1 cellular context compared by ENCODE assay signal in the genomic region with DNA sequence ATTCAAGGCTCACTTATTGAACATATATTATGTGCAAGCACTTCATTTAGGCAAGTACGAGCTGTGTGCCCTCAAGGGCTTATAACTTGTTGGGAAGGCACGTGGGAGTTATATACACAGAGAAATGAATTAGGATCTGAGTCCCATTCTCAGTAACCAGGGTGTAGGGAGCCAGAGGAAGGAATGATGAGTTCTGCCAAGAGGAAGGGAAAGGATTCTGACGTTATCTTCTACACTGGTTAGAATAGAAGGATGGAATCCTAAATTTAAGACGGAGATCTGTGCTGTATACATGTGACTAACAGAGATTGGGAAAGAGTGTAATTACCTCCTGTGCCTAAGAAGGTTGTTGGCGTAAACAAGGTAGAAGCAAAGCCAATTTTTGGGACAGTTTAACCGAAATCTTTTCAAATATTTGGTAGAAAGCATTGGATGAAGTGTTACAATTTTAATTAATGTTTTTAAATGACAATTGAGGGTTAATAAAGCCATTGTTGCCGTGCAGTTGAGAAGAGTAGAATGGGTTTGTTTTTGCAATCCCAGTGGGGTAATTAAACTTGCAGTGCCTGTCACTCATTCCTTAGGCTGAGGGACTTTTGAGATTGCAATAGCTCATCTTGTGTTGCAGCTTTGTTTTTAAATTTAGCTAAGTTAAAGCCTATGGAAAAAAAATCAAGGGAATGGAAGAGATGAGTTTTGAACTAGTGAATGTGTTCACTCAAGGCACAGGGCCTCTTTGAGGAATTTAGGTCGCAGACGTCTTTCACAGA.
TF ChIP-seq lines count a peak whose summit lies in the region.

No MANE protein-coding gene starts in this region.

TF ChIP-seq in HEK293T, 16 proteins besides CTCF, POLR2A, EP300 and RAD21 (continued from another document):
- TF ChIP-seq, protein P1, sequence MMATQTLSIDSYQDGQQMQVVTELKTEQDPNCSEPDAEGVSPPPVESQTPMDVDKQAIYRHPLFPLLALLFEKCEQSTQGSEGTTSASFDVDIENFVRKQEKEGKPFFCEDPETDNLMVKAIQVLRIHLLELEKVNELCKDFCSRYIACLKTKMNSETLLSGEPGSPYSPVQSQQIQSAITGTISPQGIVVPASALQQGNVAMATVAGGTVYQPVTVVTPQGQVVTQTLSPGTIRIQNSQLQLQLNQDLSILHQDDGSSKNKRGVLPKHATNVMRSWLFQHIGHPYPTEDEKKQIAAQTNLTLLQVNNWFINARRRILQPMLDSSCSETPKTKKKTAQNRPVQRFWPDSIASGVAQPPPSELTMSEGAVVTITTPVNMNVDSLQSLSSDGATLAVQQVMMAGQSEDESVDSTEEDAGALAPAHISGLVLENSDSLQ (IDR thresholded peaks at IDR 0.05) = peak; percentile 97
- no peak for TF ChIP-seq LEF1 (IDR thresholded peaks at IDR 0.05; ENCODE audit: borderline replicate concordance)
- TF ChIP-seq FOXM1 (IDR thresholded peaks at IDR 0.05; ENCODE audit: borderline replicate concordance) = no peak
- no peak for TF ChIP-seq SP1 (IDR thresholded peaks at IDR 0.05)
- TF ChIP-seq SUZ12 (IDR thresholded peaks at IDR 0.05) = no peak
